Comparison of ENCODE assay signal across 7 cellular contexts in genomic region chr2:195532628-195533271, GRCh38.
DNase-seq lines count a peak whose midpoint lies in the region; ATAC-seq, FAIRE-seq and TF ChIP-seq lines count a peak whose summit lies in the region.

No MANE protein-coding gene starts in this region.

- ATAC-seq in GM18868 (IDR thresholded peaks at IDR 0.05; ENCODE audit: unreplicated experiment) (peak; percentile 33), HG02852 (IDR thresholded peaks at IDR 0.05; ENCODE audit: unreplicated experiment) (peak; percentile 49)

- DNase-seq in RCC 7860 (ENCODE audit: low spot score) (peak; percentile 31), fibroblast of pulmonary artery (ENCODE audit: low read depth) (peak; percentile 44), DMS114 treated with DMSO at 0.1 percent for 48 hours (lab: John Stamatoyannopoulos, UW; ENCODE audit: unreplicated experiment) (no peak), NCI-H146 treated with DMSO at 0.1 percent for 48 hours (lab: John Stamatoyannopoulos, UW; ENCODE audit: unreplicated experiment) (no peak), NCI-H510A (lab: John Stamatoyannopoulos, UW) (no peak)

- peak; percentile 57 for FAIRE-seq in RCC 7860 (lab: Jason Lieb, UNC)

- TF ChIP-seq CTCF in fibroblast of pulmonary artery (IDR thresholded peaks at IDR 0.05; ENCODE audit: low read length, missing control alignments), result no peak

- H3K4me3 ChIP-seq in fibroblast of pulmonary artery (replicated peaks; ENCODE audit: low read depth, low read length), result peak overlapping the region; percentile 10

Comparison
In these comparisons a context has a peak if more than half of its experiments do, and no peak if none do; other contexts are left out.
1. DNase-seq: peak in RCC 7860 (single experiment) and fibroblast of pulmonary artery (single experiment); none in DMS114 treated with DMSO at 0.1 percent for 48 hours (single experiment), NCI-H146 treated with DMSO at 0.1 percent for 48 hours (single experiment) and NCI-H510A (single experiment).